ENCODE assay signal across 9 cellular contexts in genomic region chr12:116092776-116093175, GRCh38.
"Had no signal": no experiment of that assay in that cellular context is flagged by ENCODE, and none has a peak within 500 bp of the region (broad histone marks: within the 10 kb centered on the region; RNA-seq: fewer than 3 reads in every experiment).

No MANE protein-coding gene starts in this region.

- H3K27ac Mint-ChIP-seq: HFFc6 had no signal

- H3K36me3 ChIP-seq: HAP-1 had no signal

- H3K4me3 ChIP-seq: GM23248, HAP-1 had no signal

- H3K4me3 Mint-ChIP-seq: HFFc6, IgD-negative memory B cell had no signal

- H2AFZ ChIP-seq: GM23248 had no signal

- ATAC-seq: HCT116, HepG2 had no signal

- H3K9me3 Mint-ChIP-seq: HFFc6, IgD-negative memory B cell had no signal

- H3K27ac ChIP-seq: GM23248, HL-60 had no signal

- H3K9me3 ChIP-seq: HAP-1 had no signal

- H3K4me1 ChIP-seq: HAP-1 had no signal

- H3K36me3 Mint-ChIP-seq: IgD-negative memory B cell had no signal

- H3K27me3 Mint-ChIP-seq: IgD-negative memory B cell had no signal

- DNase-seq: GM23248, GOT3, H7, HFFc6 had no signal

- H3K9ac ChIP-seq: GM23248 had no signal
